ENCODE assay signal across 10 cellular contexts in the genomic region with DNA sequence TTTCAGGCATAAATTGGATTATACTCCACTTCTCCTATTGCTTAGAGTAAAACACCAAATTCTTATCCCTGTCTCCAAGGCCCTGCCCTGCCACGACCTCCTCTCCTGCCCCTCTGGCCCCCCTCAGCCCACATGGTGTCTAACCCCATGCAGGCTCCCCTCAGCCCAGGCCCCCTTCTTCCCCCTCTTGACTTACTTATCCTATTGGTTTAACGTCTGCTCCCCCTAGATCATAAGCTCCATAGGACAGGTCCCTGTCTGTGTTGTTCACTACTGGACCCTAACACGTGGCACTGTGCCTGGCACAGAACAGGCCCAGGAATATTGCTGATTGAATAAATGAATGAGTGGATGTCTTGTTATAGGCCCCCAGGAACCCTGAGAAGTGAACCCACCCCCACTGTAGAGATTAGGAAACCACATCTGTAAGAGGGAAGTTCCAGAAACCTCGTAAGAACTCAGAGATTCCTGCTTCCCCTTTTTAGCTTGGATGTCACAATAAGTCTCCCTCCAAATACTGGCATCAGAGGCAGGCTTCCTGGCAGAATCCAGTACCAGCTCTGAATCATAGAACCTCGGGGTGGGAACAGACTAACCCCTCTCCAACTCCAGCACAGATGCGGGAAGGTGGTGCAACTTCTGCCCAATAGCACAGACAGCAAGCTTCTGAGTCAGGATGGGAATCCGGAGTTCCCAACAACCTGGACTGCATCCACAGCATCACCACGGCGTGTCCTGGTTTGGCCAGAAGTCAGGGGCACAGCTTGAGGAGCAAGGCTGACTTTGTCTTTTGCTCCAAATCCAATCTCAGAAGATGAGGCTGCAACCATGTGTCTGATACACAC. TPM values are rescaled to one million over a fixed set of nuclear protein-coding genes. Genes with fewer than 3 reads are reported as not detected.
DNase-seq lines count a peak whose midpoint lies in the region; ATAC-seq, FAIRE-seq and TF ChIP-seq lines count a peak whose summit lies in the region.
"Had no signal": no experiment of that assay in that cellular context is flagged by ENCODE, and none has a peak within 500 bp of the region (broad histone marks: within the 10 kb centered on the region; RNA-seq: fewer than 3 reads in every experiment).

No MANE protein-coding gene starts in this region.

- no peak overlapping the region for H3K9ac ChIP-seq in astrocyte (ENCODE audit: low read length)

- H3K27me3 Mint-ChIP-seq in MCF 10A (ENCODE audit: insufficient read depth, unreplicated experiment): peaks cover 76% of the 10 kb centered on the region
- peaks cover 41% of the 10 kb centered on the region for H3K27me3 Mint-ChIP-seq in astrocyte (ENCODE audit: low read depth, unreplicated experiment)

- H3K4me1 Mint-ChIP-seq in MCF 10A (ENCODE audit: insufficient read depth, unreplicated experiment) (peaks cover 7% of the 10 kb centered on the region), astrocyte (ENCODE audit: low read depth, unreplicated experiment) (no peaks in the 10 kb centered on the region)

- H3K36me3 ChIP-seq in breast epithelium: no peaks in the 10 kb centered on the region
- H3K36me3 ChIP-seq in astrocyte (ENCODE audit: insufficient read depth, low read length): no peaks in the 10 kb centered on the region
- H3K36me3 ChIP-seq in left lung: peaks cover 0 to 27% of the 10 kb centered on the region in 2 donors
- no peaks in the 10 kb centered on the region for H3K36me3 ChIP-seq in transverse colon

- WGBS in transverse colon (ENCODE audit: low coverage in 1 of 2), 2 donors: 56 to 60% methylated on average over 2 to 9 of the region's 9 CpGs

- H2AFZ ChIP-seq in astrocyte (ENCODE audit: low read depth, low read length): no peak overlapping the region

- H3K27me3 ChIP-seq in breast epithelium: peaks cover 0 to 23% of the 10 kb centered on the region in 2 donors
- no peaks in the 10 kb centered on the region for H3K27me3 ChIP-seq in astrocyte (ENCODE audit: insufficient read depth, low read length)
- peaks cover 0 to 21% of the 10 kb centered on the region in 2 donors for H3K27me3 ChIP-seq in left lung
- H3K27me3 ChIP-seq in transverse colon: no peaks in the 10 kb centered on the region

- no peak overlapping the region for H3K4me3 Mint-ChIP-seq in MCF 10A (ENCODE audit: unreplicated experiment)
- no peak overlapping the region for H3K4me3 Mint-ChIP-seq in astrocyte (ENCODE audit: unreplicated experiment)

- peak; percentile 33 for TF ChIP-seq EP300 in transverse colon (IDR thresholded peaks at IDR 0.05; ENCODE audit: low read depth)

- peak; percentile 63 for ATAC-seq in left lung
- ATAC-seq in HG02938 (IDR thresholded peaks at IDR 0.05; ENCODE audit: unreplicated experiment): no peak
- ATAC-seq in SK-N-SH treated with all-trans-retinoic acid at 6 μM for 48 hours: no peak

- H3K4me3 ChIP-seq in breast epithelium (no peak overlapping the region), astrocyte (ENCODE audit: insufficient read depth, low read depth, low read length) (no peak overlapping the region), left lung (no peak overlapping the region), transverse colon (no peak overlapping the region)

- TF ChIP-seq CTCF in MCF 10A (IDR thresholded peaks at IDR 0.05; ENCODE audit: unreplicated experiment) (no peak), breast epithelium (IDR thresholded peaks at IDR 0.05) (no peak), astrocyte (IDR thresholded peaks at IDR 0.05; ENCODE audit: insufficient read depth, low read depth, low read length) (no peak), left lung (IDR thresholded peaks at IDR 0.05) (no peak), transverse colon (IDR thresholded peaks at IDR 0.05) (no peak)

- POLR2A ChIA-PET in MCF 10A (lab: Yijun Ruan, JAX): interaction anchor here (0.7 to 1.1 kb wide), 2 partner anchors 9 to 15 kb away, joined by 3 read pairs; no protein-coding TSS in a partner anchor

- no peaks in the 10 kb centered on the region for H3K79me2 ChIP-seq in astrocyte (ENCODE audit: insufficient read depth, low read length)

- FAIRE-seq in astrocyte (lab: Jason Lieb, UNC): no peak

- H3K4me1 ChIP-seq in breast epithelium (no peaks in the 10 kb centered on the region), astrocyte (ENCODE audit: insufficient read depth, low read length) (no peaks in the 10 kb centered on the region), left lung (peaks cover 0 to 89% of the 10 kb centered on the region in 2 donors), transverse colon (no peaks in the 10 kb centered on the region)

- H4K20me1 ChIP-seq in astrocyte (ENCODE audit: insufficient read depth, low read length): no peaks in the 10 kb centered on the region

- CTCF ChIA-PET in MCF 10A (lab: Yijun Ruan, JAX): interaction anchor here (0.5 to 2.4 kb wide), 5 partner anchors 10 to 155 kb away, joined by 3 to 12 read pairs (median 7); no protein-coding TSS in a partner anchor

- intact Hi-C loops in MCF 10A (cut with micrococcal nuclease) (no loop called here), breast epithelium (cut with DNase I; ENCODE audit: low total_unique reads) (no loop called here), left lung (cut with DNase I) (no loop called here), transverse colon (cut with DNase I; ENCODE audit: low total_unique reads) (no loop called here)

- H3K9me3 Mint-ChIP-seq in MCF 10A (ENCODE audit: unreplicated experiment): no peaks in the 10 kb centered on the region
- peaks cover 1% of the 10 kb centered on the region for H3K9me3 Mint-ChIP-seq in astrocyte (ENCODE audit: unreplicated experiment)

- DNase-seq in MCF 10A (ENCODE audit: unreplicated experiment): peak; percentile 92
- DNase-seq in breast epithelium (ENCODE audit: low spot score in 2 of 2): no peak
- DNase-seq in astrocyte (ENCODE audit: low read depth): peak; percentile 10
- peak; percentile 58 to 71 for DNase-seq in left lung
- peak; percentile 21 for DNase-seq in transverse colon
- DNase-seq in LoVo (ENCODE audit: low spot score): no peak
- DNase-seq: NCI-H1105 treated with DMSO at 0.1 percent for 48 hours, RPMI8226 had no signal

- H3K36me3 Mint-ChIP-seq in MCF 10A (ENCODE audit: insufficient read depth, unreplicated experiment) (no peaks in the 10 kb centered on the region), astrocyte (ENCODE audit: low read depth, unreplicated experiment) (no peaks in the 10 kb centered on the region)

- no peak overlapping the region for H3K4me2 ChIP-seq in astrocyte (ENCODE audit: low read length)

- no peak overlapping the region for H3K27ac Mint-ChIP-seq in MCF 10A (ENCODE audit: low read depth, unreplicated experiment)
- no peak overlapping the region for H3K27ac Mint-ChIP-seq in astrocyte (ENCODE audit: unreplicated experiment)

- H3K9me3 ChIP-seq in breast epithelium (no peaks in the 10 kb centered on the region), astrocyte (ENCODE audit: insufficient read depth, low read depth, low read length) (no peaks in the 10 kb centered on the region), left lung (no peaks in the 10 kb centered on the region), transverse colon (no peaks in the 10 kb centered on the region)

- peak overlapping the region in 1 of 2 donors; percentile 55 for H3K27ac ChIP-seq in breast epithelium
- H3K27ac ChIP-seq in astrocyte (ENCODE audit: low read depth, low read length): no peak overlapping the region
- peak overlapping the region in 1 of 2 donors; percentile 88 for H3K27ac ChIP-seq in left lung
- H3K27ac ChIP-seq in transverse colon: peak overlapping the region in 3 of 4 donors; percentile 8 to 45 (median 40)

- TF ChIP-seq POLR2A in breast epithelium (IDR thresholded peaks at IDR 0.05) (no peak), transverse colon (IDR thresholded peaks at IDR 0.05) (no peak)

- in situ Hi-C loops in transverse colon (cut with MboI; ENCODE audit: low pct_ligation_motif_present in 1 of 4, low pct_unique_long_range_greater_than_20kb in 1 of 4, low sequenced_read_pairs in 3 of 4): no loop called here

- BruUV-seq in MCF 10A (replicated peaks; lab: Mats Ljungman, UMichigan): no TSS peak

TF ChIP-seq in SK-N-SH treated with all-trans-retinoic acid at 6 μM for 48 hours, 23 proteins besides CTCF, POLR2A, EP300 and RAD21 (continues in another document):
- TF ChIP-seq GLIS3 (CRISPR knock-in tag; IDR thresholded peaks at IDR 0.05) (no peak), ZFP30 (CRISPR knock-in tag; IDR thresholded peaks at IDR 0.05) (no peak)
- TF ChIP-seq, protein P1, sequence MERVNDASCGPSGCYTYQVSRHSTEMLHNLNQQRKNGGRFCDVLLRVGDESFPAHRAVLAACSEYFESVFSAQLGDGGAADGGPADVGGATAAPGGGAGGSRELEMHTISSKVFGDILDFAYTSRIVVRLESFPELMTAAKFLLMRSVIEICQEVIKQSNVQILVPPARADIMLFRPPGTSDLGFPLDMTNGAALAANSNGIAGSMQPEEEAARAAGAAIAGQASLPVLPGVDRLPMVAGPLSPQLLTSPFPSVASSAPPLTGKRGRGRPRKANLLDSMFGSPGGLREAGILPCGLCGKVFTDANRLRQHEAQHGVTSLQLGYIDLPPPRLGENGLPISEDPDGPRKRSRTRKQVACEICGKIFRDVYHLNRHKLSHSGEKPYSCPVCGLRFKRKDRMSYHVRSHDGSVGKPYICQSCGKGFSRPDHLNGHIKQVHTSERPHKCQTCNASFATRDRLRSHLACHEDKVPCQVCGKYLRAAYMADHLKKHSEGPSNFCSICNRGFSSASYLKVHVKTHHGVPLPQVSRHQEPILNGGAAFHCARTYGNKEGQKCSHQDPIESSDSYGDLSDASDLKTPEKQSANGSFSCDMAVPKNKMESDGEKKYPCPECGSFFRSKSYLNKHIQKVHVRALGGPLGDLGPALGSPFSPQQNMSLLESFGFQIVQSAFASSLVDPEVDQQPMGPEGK (CRISPR knock-in tag; IDR thresholded peaks at IDR 0.05; ENCODE audit: borderline replicate concordance): no peak

RNA-seq across cellular contexts. Expression of a gene that starts 31.5 kb away (rescaled TPM):
- total RNA-seq in MCF 10A (2022): not detected in 2 replicates
- total RNA-seq in breast epithelium: 1 to 10 TPM in 2 of 3 donors, under 1 TPM in 1; 0.73 to 5.0 (median 2.0) TPM
- total RNA-seq in astrocyte: 1.7 and 1.9 TPM in 2 replicates
- 10 to 100 TPM in 1 of 2 donors, 1 to 10 TPM in 1; 4.1 to 22.0 TPM for total RNA-seq in left lung
- 1 to 10 TPM in 1 of 4 donors, under 1 TPM in 3; 0.20 to 1.5 (median 0.74) TPM for total RNA-seq in transverse colon

Comparison
In these comparisons a context has a peak if more than half of its experiments do, and no peak if none do; other contexts are left out.
1. DNase-seq: peak in MCF 10A (single experiment), astrocyte (single experiment), left lung (2 of 2) and transverse colon (single experiment); none in breast epithelium (0 of 2) and LoVo (single experiment).